7 cellular contexts compared by ENCODE assay signal in the genomic region with DNA sequence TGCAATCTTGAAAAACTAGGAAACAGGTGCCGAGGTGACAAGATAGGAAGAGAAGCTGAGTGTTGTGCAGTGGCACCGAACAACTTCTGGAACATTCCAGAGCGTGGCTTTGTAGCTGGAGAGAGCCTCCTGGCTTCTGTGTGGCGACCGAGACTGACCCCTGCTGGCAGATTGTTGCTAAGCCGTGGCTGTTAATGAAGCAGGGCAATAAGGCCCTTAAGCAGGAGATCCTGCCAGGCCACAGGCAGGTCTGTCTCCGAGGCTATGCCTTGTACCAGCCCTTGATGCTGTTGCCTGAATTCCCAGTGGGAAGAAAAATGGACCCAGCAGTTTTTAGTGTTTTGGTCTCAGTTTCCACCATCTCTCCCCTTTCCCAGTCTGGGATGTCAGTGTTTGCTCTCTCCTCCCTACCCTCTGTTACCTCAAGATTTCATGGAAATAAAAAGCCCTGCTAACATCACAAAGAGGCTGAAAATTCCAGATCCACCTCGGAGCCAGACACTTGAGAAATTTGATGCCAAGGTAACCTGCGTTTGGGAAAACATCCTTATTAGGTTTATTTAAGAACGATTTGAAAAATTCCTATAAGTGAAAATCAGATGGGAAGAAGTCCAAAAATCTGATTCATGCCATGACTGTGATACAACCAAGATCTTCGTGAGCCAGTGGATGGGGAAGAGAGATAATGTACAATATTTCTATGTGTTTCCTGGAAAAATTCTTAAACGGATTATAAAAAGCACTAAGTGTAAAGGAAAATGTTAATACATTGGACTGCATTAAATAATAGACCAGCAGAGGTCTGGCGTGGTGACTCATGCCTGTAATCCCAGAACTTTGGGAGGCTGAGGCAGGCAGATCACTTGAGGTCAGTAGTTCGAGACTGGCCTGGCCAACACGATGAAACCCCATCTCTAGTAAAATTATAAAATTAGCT.
A peak's percentile ranks its signal among the peaks of the same experiment; 100 is the strongest.
DNase-seq lines count a peak whose midpoint lies in the region; ATAC-seq and TF ChIP-seq lines count a peak whose summit lies in the region.

No MANE protein-coding gene starts in this region.

- H3K27ac Mint-ChIP-seq in activated CD4-positive, alpha-beta T cell treated with anti-CD3 and anti-CD28 coated beads, Interleukin-2, amount 10 ng/mL, durations not matched to agents 24 days and 14 days = peak overlapping the region; percentile 14

- H3K9me3 Mint-ChIP-seq in activated CD4-positive, alpha-beta T cell treated with anti-CD3 and anti-CD28 coated beads, Interleukin-2, amount 10 ng/mL, durations not matched to agents 24 days and 14 days = no peaks in the 10 kb centered on the region

- H3K4me3 Mint-ChIP-seq in activated CD4-positive, alpha-beta T cell treated with anti-CD3 and anti-CD28 coated beads, Interleukin-2, amount 10 ng/mL, durations not matched to agents 24 days and 14 days = no peak overlapping the region

- no peaks in the 10 kb centered on the region for H3K27me3 Mint-ChIP-seq in activated CD4-positive, alpha-beta T cell treated with anti-CD3 and anti-CD28 coated beads, Interleukin-2, amount 10 ng/mL, durations not matched to agents 24 days and 14 days

- peak; percentile 80 for TF ChIP-seq CTCF in GM12801 (IDR thresholded peaks at IDR 0.05; ENCODE audit: extremely low read depth, insufficient read length)
- TF ChIP-seq CTCF in lower leg skin (IDR thresholded peaks at IDR 0.05) = peak in 1 of 3 donors; percentile 44

- no peak for TF ChIP-seq POLR2A in lower leg skin (IDR thresholded peaks at IDR 0.05)

- peaks cover 23% of the 10 kb centered on the region for H3K36me3 Mint-ChIP-seq in activated CD4-positive, alpha-beta T cell treated with anti-CD3 and anti-CD28 coated beads, Interleukin-2, amount 10 ng/mL, durations not matched to agents 24 days and 14 days (ENCODE audit: low read depth)

- peak; percentile 62 for ATAC-seq in HG02588 (IDR thresholded peaks at IDR 0.05; ENCODE audit: unreplicated experiment)

- intact Hi-C loops in activated CD4-positive, alpha-beta T cell treated with anti-CD3 and anti-CD28 coated beads, Interleukin-2, amount 10 ng/mL, durations not matched to agents 24 days and 14 days (cut with micrococcal nuclease) = loop anchor here (1.0 to 5.0 kb wide), 3 partner anchors 260 to 365 kb away; no protein-coding TSS in a partner anchor
- intact Hi-C loops in lower leg skin (cut with DNase I; ENCODE audit: low total_unique reads) = no loop called here

- H3K4me3 ChIP-seq in lower leg skin (ENCODE audit: low read depth, poor library complexity, severe bottlenecking) = no peak overlapping the region

- DNase-seq in NCI-H2081 treated with DMSO at 0.1 percent for 48 hours (lab: John Stamatoyannopoulos, UW) (peak; percentile 21), dedifferentiated amniotic fluid mesenchymal stem cell (ENCODE audit: extremely low spot score) (peak; percentile 69), lower leg skin (ENCODE audit: low spot score in 2 of 2) (peak; percentile 70 to 92)
- peak; percentile 93 for DNase-seq in activated CD4-positive, alpha-beta T cell treated with anti-CD3 and anti-CD28 coated beads, Interleukin-2, amount 10 ng/mL, durations not matched to agents 24 days and 14 days
- peak; percentile 43 for DNase-seq in stimulated activated CD8-positive, alpha-beta memory T cell treated with anti-CD3 and anti-CD28 coated beads, Interleukin-12 subunit alpha, Interleukin-12 subunit beta, amount 100 ng/mL, for 24 hours (ENCODE audit: extremely low read depth)

- WGBS in lower leg skin, 2 donors = 41 to 55% methylated on average over 15 of the region's 15 CpGs

- peaks cover 34% of the 10 kb centered on the region for H3K4me1 Mint-ChIP-seq in activated CD4-positive, alpha-beta T cell treated with anti-CD3 and anti-CD28 coated beads, Interleukin-2, amount 10 ng/mL, durations not matched to agents 24 days and 14 days

Comparison
In these comparisons a context has a peak if more than half of its experiments do, and no peak if none do; other contexts are left out.
1. DNase-seq: peak in every context shown above with its lines; median percentile 93 in activated CD4-positive, alpha-beta T cell treated with anti-CD3 and anti-CD28 coated beads, Interleukin-2, amount 10 ng/mL, durations not matched to agents 24 days and 14 days; 81 in lower leg skin; 69 in dedifferentiated amniotic fluid mesenchymal stem cell; 43 in stimulated activated CD8-positive, alpha-beta memory T cell treated with anti-CD3 and anti-CD28 coated beads, Interleukin-12 subunit alpha, Interleukin-12 subunit beta, amount 100 ng/mL, for 24 hours; 21 in NCI-H2081 treated with DMSO at 0.1 percent for 48 hours.